15 cellular contexts compared by ENCODE assay signal in genomic region chr6:3811191-3811590, GRCh38. TPM values are rescaled to one million over a fixed set of nuclear protein-coding genes. Genes with fewer than 3 reads are reported as not detected.
"Had no signal": no experiment of that assay in that cellular context is flagged by ENCODE, and none has a peak within 500 bp of the region (broad histone marks: within the 10 kb centered on the region; RNA-seq: fewer than 3 reads in every experiment).

No MANE protein-coding gene starts in this region.

- H3K9me3 ChIP-seq: heart left ventricle, stomach, vagina had no signal

- H3K27ac ChIP-seq: heart left ventricle, stomach, vagina had no signal

- H3K36me3 Mint-ChIP-seq: activated naive CD4-positive, alpha-beta T cell treated with anti-CD3 and anti-CD28 coated beads, Interleukin-2, amount 50 U/mL, for 72 hours; immature natural killer cell had no signal

- H3K4me3 ChIP-seq: coronary artery, heart left ventricle, stomach, vagina had no signal

- H3K4me1 Mint-ChIP-seq: activated CD4-positive, alpha-beta T cell treated with anti-CD3 and anti-CD28 coated beads, Interleukin-2, amount 10 ng/mL, durations not matched to agents 7 days and 5 days; immature natural killer cell had no signal

- H3K9me3 Mint-ChIP-seq: activated CD4-positive, alpha-beta T cell treated with anti-CD3 and anti-CD28 coated beads, Interleukin-2, amount 10 ng/mL, durations not matched to agents 7 days and 5 days; activated naive CD4-positive, alpha-beta T cell treated with anti-CD3 and anti-CD28 coated beads, Interleukin-2, amount 50 U/mL, for 72 hours; activated T-cell treated with anti-CD3 and anti-CD28 coated beads, Interleukin-2, amount 50 U/mL, for 72 hours; immature natural killer cell had no signal

- H3K36me3 ChIP-seq: heart left ventricle, stomach, vagina had no signal

- ATAC-seq: activated naive CD4-positive, alpha-beta T cell treated with anti-CD3 and anti-CD28 coated beads, Interleukin-2, amount 50 U/mL, for 72 hours; activated T-cell treated with anti-CD3 and anti-CD28 coated beads, Interleukin-2, amount 50 U/mL, for 72 hours; heart left ventricle; sciatic nerve had no signal

- H3K27ac Mint-ChIP-seq: activated CD4-positive, alpha-beta T cell treated with anti-CD3 and anti-CD28 coated beads, Interleukin-2, amount 10 ng/mL, durations not matched to agents 7 days and 5 days; activated naive CD4-positive, alpha-beta T cell treated with anti-CD3 and anti-CD28 coated beads, Interleukin-2, amount 50 U/mL, for 72 hours; activated T-cell treated with anti-CD3 and anti-CD28 coated beads, Interleukin-2, amount 50 U/mL, for 72 hours; immature natural killer cell had no signal

- H3K4me3 Mint-ChIP-seq: activated CD4-positive, alpha-beta T cell treated with anti-CD3 and anti-CD28 coated beads, Interleukin-2, amount 10 ng/mL, durations not matched to agents 7 days and 5 days; activated T-cell treated with anti-CD3 and anti-CD28 coated beads, Interleukin-2, amount 50 U/mL, for 72 hours; immature natural killer cell had no signal

- DNase-seq: activated CD4-positive, alpha-beta T cell treated with anti-CD3 and anti-CD28 coated beads, Interleukin-2, amount 10 ng/mL, durations not matched to agents 7 days and 5 days; activated CD4-positive, CD25-positive, alpha-beta regulatory T cell; activated CD8-positive, alpha-beta memory T cell treated with anti-CD3 and anti-CD28 coated beads, Interleukin-2, amount 50 U/mL, for 48 hours; activated gamma-delta T cell; activated T-cell treated with anti-CD3 and anti-CD28 coated beads, Interleukin-2, amount 50 U/mL, for 72 hours; central memory CD4-positive, alpha-beta T cell; effector CD4-positive, alpha-beta T cell; foreskin fibroblast; heart left ventricle; immature natural killer cell; stomach had no signal

- H3K27me3 ChIP-seq: heart left ventricle, stomach, vagina had no signal

RNA-seq across cellular contexts. Expression of gene PXDC1, which starts 59.7 kb away (rescaled TPM):
- polyA plus RNA-seq: immature natural killer cell had no signal
